In genomic region chr1:13829152-13829769, GRCh38 we compare ENCODE assay signal across 12 cellular contexts.
DNase-seq lines count a peak whose midpoint lies in the region; ATAC-seq and TF ChIP-seq lines count a peak whose summit lies in the region.
"Had no signal": no experiment of that assay in that cellular context is flagged by ENCODE, and none has a peak within 500 bp of the region (broad histone marks: within the 10 kb centered on the region; RNA-seq: fewer than 3 reads in every experiment).

No MANE protein-coding gene starts in this region.

- peaks cover 18% of the 10 kb centered on the region for H3K27me3 Mint-ChIP-seq in T-helper 17 cell
- no peaks in the 10 kb centered on the region for H3K27me3 Mint-ChIP-seq in T-helper 2 cell treated with Interferon-gamma antibody and Interleukin-4, amounts not matched to agents 5 μg/mL and 100 μg/mL, for 36 hours (ENCODE audit: low read depth)

- intact Hi-C loops in mucosa of descending colon (cut with DNase I, micrococcal nuclease), result loop anchor here in 1 of 2 donors (2.0 kb wide), 1 partner anchor 132 kb away; no protein-coding TSS in a partner anchor
- intact Hi-C loops in uterus (cut with DNase I; ENCODE audit: low total_unique reads), result no loop called here

- H3K27ac Mint-ChIP-seq in T-helper 17 cell, result no peak overlapping the region
- H3K27ac Mint-ChIP-seq in T-helper 2 cell treated with Interferon-gamma antibody and Interleukin-4, amounts not matched to agents 5 μg/mL and 100 μg/mL, for 36 hours, result no peak overlapping the region
- H3K27ac Mint-ChIP-seq: T-cell had no signal

- H3K9me3 ChIP-seq in T-helper 17 cell (ENCODE audit: control insufficient read depth, low read length, poor library complexity, severe bottlenecking) (no peaks in the 10 kb centered on the region), mucosa of descending colon (no peaks in the 10 kb centered on the region), uterus (no peaks in the 10 kb centered on the region)
- H3K9me3 ChIP-seq: heart left ventricle had no signal

- no peak for TF ChIP-seq POLR2A in uterus (IDR thresholded peaks at IDR 0.05)

- DNase-seq in T-helper 17 cell (no peak), mucosa of descending colon (peak; percentile 68 to 87 (median 74)), uterus (no peak), GDM1 (lab: John Stamatoyannopoulos, UW) (no peak)
- DNase-seq in NK-92 treated with Interleukin-12 subunit alpha and Interleukin-12 subunit beta, amount 100 ng/mL, for 24 hours (lab: John Stamatoyannopoulos, UW), result no peak
- no peak for DNase-seq in T-helper 2 cell treated with Interferon-gamma antibody and Interleukin-4, amounts not matched to agents 5 μg/mL and 100 μg/mL, for 36 hours (ENCODE audit: low spot score)
- DNase-seq: activated gamma-delta T cell, AML-193, heart left ventricle had no signal

- no peak overlapping the region for H3K27ac ChIP-seq in 22Rv1
- no peak overlapping the region for H3K27ac ChIP-seq in uterus
- H3K27ac ChIP-seq: heart left ventricle had no signal

- H3K4me3 ChIP-seq in mucosa of descending colon (no peak overlapping the region), uterus (no peak overlapping the region)
- H3K4me3 ChIP-seq: heart left ventricle had no signal

- TF ChIP-seq CTCF in 22Rv1 (IDR thresholded peaks at IDR 0.05) (peak; percentile 30), mucosa of descending colon (IDR thresholded peaks at IDR 0.05) (no peak), uterus (IDR thresholded peaks at IDR 0.05) (no peak)

- peaks cover 5% of the 10 kb centered on the region for H3K4me1 ChIP-seq in mucosa of descending colon (ENCODE audit: low read depth)
- H3K4me1 ChIP-seq in uterus, result no peaks in the 10 kb centered on the region

- H3K4me3 Mint-ChIP-seq in T-helper 17 cell, result peak overlapping the region; percentile 45
- no peak overlapping the region for H3K4me3 Mint-ChIP-seq in T-helper 2 cell treated with Interferon-gamma antibody and Interleukin-4, amounts not matched to agents 5 μg/mL and 100 μg/mL, for 36 hours
- H3K4me3 Mint-ChIP-seq: T-cell had no signal

- peaks cover 4% of the 10 kb centered on the region for H3K4me1 Mint-ChIP-seq in T-helper 17 cell
- no peaks in the 10 kb centered on the region for H3K4me1 Mint-ChIP-seq in T-helper 2 cell treated with Interferon-gamma antibody and Interleukin-4, amounts not matched to agents 5 μg/mL and 100 μg/mL, for 36 hours (ENCODE audit: low read depth)

- H3K36me3 Mint-ChIP-seq in T-helper 17 cell (ENCODE audit: low read depth), result no peaks in the 10 kb centered on the region
- H3K36me3 Mint-ChIP-seq in T-helper 2 cell treated with Interferon-gamma antibody and Interleukin-4, amounts not matched to agents 5 μg/mL and 100 μg/mL, for 36 hours (ENCODE audit: low read depth), result no peaks in the 10 kb centered on the region

- no peaks in the 10 kb centered on the region for H3K36me3 ChIP-seq in mucosa of descending colon (ENCODE audit: low read depth)
- H3K36me3 ChIP-seq in uterus, result no peaks in the 10 kb centered on the region

- ATAC-seq in GM21390 (IDR thresholded peaks at IDR 0.05; ENCODE audit: unreplicated experiment) (peak; percentile 18), T-helper 17 cell (no peak), mucosa of descending colon (peak; percentile 79)

- H3K9me3 Mint-ChIP-seq in T-helper 2 cell treated with Interferon-gamma antibody and Interleukin-4, amounts not matched to agents 5 μg/mL and 100 μg/mL, for 36 hours, result no peaks in the 10 kb centered on the region
- H3K9me3 Mint-ChIP-seq: T-cell had no signal

- no peaks in the 10 kb centered on the region for H3K27me3 ChIP-seq in uterus

Comparison
In these comparisons a context has a peak if more than half of its experiments do, and no peak if none do; other contexts are left out.
1. DNase-seq: peak in mucosa of descending colon (3 of 3); none in T-helper 17 cell (0 of 3), uterus (0 of 2), GDM1 (single experiment), NK-92 treated with Interleukin-12 subunit alpha and Interleukin-12 subunit beta, amount 100 ng/mL, for 24 hours (single experiment) and T-helper 2 cell treated with Interferon-gamma antibody and Interleukin-4, amounts not matched to agents 5 μg/mL and 100 μg/mL, for 36 hours (single experiment).